7 cellular contexts compared by ENCODE assay signal in the genomic region with DNA sequence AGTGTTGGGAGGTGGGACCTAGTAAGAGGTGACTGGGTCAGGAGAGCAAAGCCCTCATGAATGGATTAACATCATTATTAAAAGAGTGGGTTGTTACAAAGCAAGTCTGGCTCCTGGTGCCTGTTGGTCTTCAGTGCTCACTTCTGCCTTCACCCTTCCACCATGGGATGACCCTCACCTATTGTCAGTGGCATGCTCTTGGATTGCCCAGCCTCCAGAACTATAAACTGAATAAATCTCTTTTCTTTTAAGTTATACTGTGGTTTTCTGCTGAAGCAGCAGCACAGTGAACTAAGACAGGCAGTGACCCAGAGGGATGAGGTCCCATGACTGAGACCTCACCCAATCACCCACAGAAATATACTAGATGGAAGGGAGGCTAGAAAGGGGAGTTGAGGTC.
"Had no signal": no experiment of that assay in that cellular context is flagged by ENCODE, and none has a peak within 500 bp of the region (broad histone marks: within the 10 kb centered on the region; RNA-seq: fewer than 3 reads in every experiment).

No MANE protein-coding gene starts in this region.

- ATAC-seq: GM23338, K562 had no signal

- FAIRE-seq: K562 had no signal

- DNase-seq: H7, HFFc6, IMR-90 had no signal

- H2AFZ ChIP-seq: GM23338 had no signal

- H3K4me3 Mint-ChIP-seq: GM23338, HFFc6 had no signal

- H3K4me2 ChIP-seq: GM23338 had no signal

- H3K4me3 ChIP-seq: GM23338, HAP-1, K562 had no signal

- H3K27ac ChIP-seq: HL-60 had no signal

- H3K9me3 Mint-ChIP-seq: HFFc6 had no signal

- H3K27ac Mint-ChIP-seq: GM23338, HFFc6 had no signal

- H3K9me3 ChIP-seq: HAP-1 had no signal

- H3K36me3 ChIP-seq: HAP-1 had no signal
